Comparison of ENCODE assay signal across 26 cellular contexts in the genomic region with DNA sequence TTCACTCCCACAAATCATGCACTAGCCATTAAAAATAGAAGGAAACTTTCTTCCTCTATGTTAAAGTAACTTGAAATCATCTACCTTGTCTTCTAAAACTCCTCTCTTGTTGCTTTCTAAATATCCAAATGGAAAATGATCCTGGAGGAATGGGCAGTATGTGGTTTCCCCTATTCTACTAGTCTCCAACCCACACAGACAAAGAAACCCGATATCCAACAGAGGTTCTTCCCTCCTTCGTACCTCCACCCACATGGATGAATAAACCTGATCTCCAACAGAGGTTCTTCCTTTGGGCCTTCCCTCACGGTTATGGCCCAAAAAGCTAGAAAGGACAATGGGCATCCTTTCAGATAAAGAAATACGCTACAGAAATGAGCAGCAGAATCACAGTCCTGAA.
"Had no signal": no experiment of that assay in that cellular context is flagged by ENCODE, and none has a peak within 500 bp of the region (broad histone marks: within the 10 kb centered on the region; RNA-seq: fewer than 3 reads in every experiment).

No MANE protein-coding gene starts in this region.

- H3K36me3 Mint-ChIP-seq: immature natural killer cell; stimulated activated effector memory CD8-positive, alpha-beta T cell treated with anti-CD3 and anti-CD28 coated beads, Interleukin-12 subunit alpha, Interleukin-12 subunit beta, amount 100 ng/mL, for 72 hours; type B pancreatic cell had no signal

- H3K4me1 Mint-ChIP-seq: immature natural killer cell had no signal

- ATAC-seq: left colon; left ventricle myocardium superior; lower lobe of right lung; naive thymus-derived CD8-positive, alpha-beta T cell; right cardiac atrium; stimulated activated effector memory CD8-positive, alpha-beta T cell treated with anti-CD3 and anti-CD28 coated beads, Interleukin-12 subunit alpha, Interleukin-12 subunit beta, amount 100 ng/mL, for 72 hours had no signal

- H3K36me3 ChIP-seq: esophagus squamous epithelium, lower lobe of right lung, prostate gland, sigmoid colon, stomach, thyroid gland had no signal

- DNase-seq: dermis blood vessel endothelial cell; effector memory CD4-positive, alpha-beta T cell; erythroblast; esophagus squamous epithelium; foreskin melanocyte; hypothalamus; immature natural killer cell; kidney glomerular epithelial cell; left colon; left ventricle myocardium superior; lower lobe of right lung; naive thymus-derived CD8-positive, alpha-beta T cell; right cardiac atrium; sigmoid colon; stimulated activated CD4-positive, alpha-beta T cell treated with anti-CD3 and anti-CD28 coated beads, Interleukin-2, amount 100 ng/mL, for 24 hours; stimulated activated CD4-positive, alpha-beta T cell treated with anti-CD3 and anti-CD28 coated beads, Interleukin-4, amount 100 ng/mL, for 24 hours; stimulated activated naive CD4-positive, alpha-beta T cell treated with Interleukin-2 at 50 U/mL for 16 hours; stomach; thyroid gland had no signal

- H3K27me3 Mint-ChIP-seq: naive thymus-derived CD8-positive, alpha-beta T cell; type B pancreatic cell had no signal

- H3K27ac ChIP-seq: coronary artery, esophagus squamous epithelium, lower lobe of right lung, neutrophil, parathyroid adenoma, prostate gland, sigmoid colon, stomach, thyroid gland had no signal

- H3K9me3 Mint-ChIP-seq: immature natural killer cell; neural crest cell; stimulated activated effector memory CD8-positive, alpha-beta T cell treated with anti-CD3 and anti-CD28 coated beads, Interleukin-12 subunit alpha, Interleukin-12 subunit beta, amount 100 ng/mL, for 72 hours; type B pancreatic cell had no signal

- H3K27ac Mint-ChIP-seq: immature natural killer cell; naive thymus-derived CD8-positive, alpha-beta T cell; stimulated activated effector memory CD8-positive, alpha-beta T cell treated with anti-CD3 and anti-CD28 coated beads, Interleukin-12 subunit alpha, Interleukin-12 subunit beta, amount 100 ng/mL, for 72 hours; type B pancreatic cell had no signal

- H3K79me2 ChIP-seq: parathyroid adenoma had no signal

- H3K4me3 Mint-ChIP-seq: immature natural killer cell; naive thymus-derived CD8-positive, alpha-beta T cell; neural crest cell; stimulated activated effector memory CD8-positive, alpha-beta T cell treated with anti-CD3 and anti-CD28 coated beads, Interleukin-12 subunit alpha, Interleukin-12 subunit beta, amount 100 ng/mL, for 72 hours; type B pancreatic cell had no signal

- H3K4me3 ChIP-seq: coronary artery, esophagus squamous epithelium, lower lobe of right lung, prostate gland, sigmoid colon, stomach, thyroid gland had no signal

- H3K9ac ChIP-seq: parathyroid adenoma had no signal

- H2AFZ ChIP-seq: parathyroid adenoma had no signal

- H3K4me1 ChIP-seq: lower lobe of right lung, parathyroid adenoma, prostate gland, thyroid gland had no signal

- H3K9me3 ChIP-seq: esophagus squamous epithelium, lower lobe of right lung, neutrophil, prostate gland, sigmoid colon, stomach, thyroid gland had no signal

- H3K27me3 ChIP-seq: esophagus squamous epithelium, neutrophil, sigmoid colon, stomach, thyroid gland had no signal
